28 cellular contexts compared by ENCODE assay signal in the genomic region with DNA sequence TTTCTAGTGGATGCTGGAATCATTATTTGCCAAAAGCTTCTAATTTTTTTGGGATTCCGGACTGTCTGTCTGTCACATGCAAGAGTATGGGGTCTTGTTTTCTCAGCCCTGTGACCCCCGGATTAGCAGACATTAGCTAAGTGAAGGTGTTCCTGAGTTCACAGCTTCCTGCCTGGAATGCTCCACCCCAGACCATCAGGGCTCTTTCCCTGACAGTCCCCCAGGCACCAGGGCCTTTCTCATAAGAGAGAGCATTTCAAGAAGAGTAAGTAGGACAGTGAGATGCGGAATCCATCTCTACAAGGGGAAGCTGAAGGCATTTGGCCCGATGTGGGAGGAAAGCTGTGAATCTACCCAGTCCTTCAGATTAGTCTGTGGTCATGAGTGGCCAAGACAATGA.
"Had no signal": no experiment of that assay in that cellular context is flagged by ENCODE, and none has a peak within 500 bp of the region (broad histone marks: within the 10 kb centered on the region; RNA-seq: fewer than 3 reads in every experiment).

No MANE protein-coding gene starts in this region.

- H3K4me3 Mint-ChIP-seq: stimulated activated effector memory CD8-positive, alpha-beta T cell treated with anti-CD3 and anti-CD28 coated beads, Interleukin-12 subunit alpha, Interleukin-12 subunit beta, amount 100 ng/mL, for 72 hours; stimulated activated memory B cell treated with anti-CD40 and anti-IgM and Interleukin-4, amounts not matched to agents 10 μg/mL and 1 μg/mL and 100 μg/mL, for 72 hours; stimulated activated naive B cell treated with anti-CD40 and anti-IgM and Interleukin-4, amounts not matched to agents 10 μg/mL and 1 μg/mL and 100 μg/mL, for 72 hours; stimulated activated naive CD8-positive, alpha-beta T cell treated with anti-CD3 and anti-CD28 coated beads, Interleukin-15, amount 100 ng/mL, for 72 hours; stimulated activated naive CD8-positive, alpha-beta T cell treated with anti-CD3 and anti-CD28 coated beads, Interleukin-15, Interleukin-2, amounts not matched to agents 100 ng/mL and 50 ng/mL, for 24 hours; type B pancreatic cell had no signal

- H3K9me3 ChIP-seq: suprapubic skin, testis, thoracic aorta, thyroid gland, transverse colon, upper lobe of left lung, upper lobe of right lung, uterus, vagina had no signal

- H3K4me1 ChIP-seq: stomach, suprapubic skin, testis, thyroid gland, tibial artery, tibial nerve, transverse colon, upper lobe of left lung, upper lobe of right lung, uterus, vagina had no signal

- H3K36me3 Mint-ChIP-seq: stimulated activated effector memory CD8-positive, alpha-beta T cell treated with anti-CD3 and anti-CD28 coated beads, Interleukin-12 subunit alpha, Interleukin-12 subunit beta, amount 100 ng/mL, for 72 hours; stimulated activated memory B cell treated with anti-CD40 and anti-IgM and Interleukin-4, amounts not matched to agents 10 μg/mL and 1 μg/mL and 100 μg/mL, for 72 hours had no signal

- H3K9me3 Mint-ChIP-seq: type B pancreatic cell had no signal

- H3K27ac ChIP-seq: stomach, suprapubic skin, testis, thoracic aorta, thyroid gland, tibial artery, tibial nerve, transverse colon, upper lobe of left lung, upper lobe of right lung, uterus, vagina had no signal

- H3K27me3 Mint-ChIP-seq: stimulated activated naive CD8-positive, alpha-beta T cell treated with anti-CD3 and anti-CD28 coated beads, Interleukin-15, amount 100 ng/mL, for 72 hours; stimulated activated naive CD8-positive, alpha-beta T cell treated with anti-CD3 and anti-CD28 coated beads, Interleukin-15, Interleukin-2, amounts not matched to agents 100 ng/mL and 50 ng/mL, for 24 hours; type B pancreatic cell had no signal

- H3K4me3 ChIP-seq: stomach, suprapubic skin, testis, thoracic aorta, thyroid gland, tibial artery, tibial nerve, transverse colon, upper lobe of left lung, upper lobe of right lung, uterus, vagina had no signal

- DNase-seq: stimulated activated CD4-positive, alpha-beta T cell treated with anti-CD3 and anti-CD28 coated beads, Interleukin-2, amount 100 ng/mL, for 48 hours; stimulated activated CD4-positive, alpha-beta T cell treated with anti-CD3 and anti-CD28 coated beads, Interleukin-4, amount 100 ng/mL, for 1 hour; stimulated activated CD4-positive, alpha-beta T cell treated with anti-CD3 and anti-CD28 coated beads, Interleukin-4, amount 100 ng/mL, for 24 hours; stimulated activated CD4-positive, alpha-beta T cell treated with anti-CD3 and anti-CD28 coated beads, Interleukin-4, amount 100 ng/mL, for 4 hours; stimulated activated CD8-positive, alpha-beta memory T cell treated with anti-CD3 and anti-CD28 coated beads, Interleukin-4, amount 100 ng/mL, for 48 hours; stimulated activated naive B cell treated with anti-CD40 and anti-IgM and Interleukin-4, amounts not matched to agents 10 μg/mL and 1 μg/mL and 100 μg/mL, for 72 hours; stimulated activated naive CD4-positive, alpha-beta T cell; stimulated activated naive CD4-positive, alpha-beta T cell treated with Interleukin-2 at 50 U/mL for 16 hours; stimulated activated naive CD8-positive, alpha-beta T cell treated with anti-CD3 and anti-CD28 coated beads, Interleukin-15, amount 100 ng/mL, for 72 hours; stimulated activated naive CD8-positive, alpha-beta T cell treated with anti-CD3 and anti-CD28 coated beads, Interleukin-15, Interleukin-2, amounts not matched to agents 100 U/mL and 50 U/mL, for 24 hours; stomach; substantia nigra; testis; thyroid gland; tibial artery; transverse colon; trophoblast cell; upper lobe of left lung; upper lobe of right lung; uterus had no signal

- H3K36me3 ChIP-seq: stomach, suprapubic skin, thoracic aorta, thyroid gland, tibial artery, tibial nerve, transverse colon, upper lobe of left lung, upper lobe of right lung, uterus had no signal

- H3K27me3 ChIP-seq: suprapubic skin, testis, thyroid gland, tibial artery, tibial nerve, transverse colon, upper lobe of left lung, upper lobe of right lung, uterus, vagina had no signal

- H3K4me1 Mint-ChIP-seq: stimulated activated effector memory CD8-positive, alpha-beta T cell treated with anti-CD3 and anti-CD28 coated beads, Interleukin-12 subunit alpha, Interleukin-12 subunit beta, amount 100 ng/mL, for 72 hours; stimulated activated memory B cell treated with anti-CD40 and anti-IgM and Interleukin-4, amounts not matched to agents 10 μg/mL and 1 μg/mL and 100 μg/mL, for 72 hours; stimulated activated naive B cell treated with anti-CD40 and anti-IgM and Interleukin-4, amounts not matched to agents 10 μg/mL and 1 μg/mL and 100 μg/mL, for 72 hours; stimulated activated naive CD8-positive, alpha-beta T cell treated with anti-CD3 and anti-CD28 coated beads, Interleukin-15, amount 100 ng/mL, for 72 hours had no signal

- ATAC-seq: stimulated activated effector memory CD8-positive, alpha-beta T cell treated with anti-CD3 and anti-CD28 coated beads, Interleukin-12 subunit alpha, Interleukin-12 subunit beta, amount 100 ng/mL, for 72 hours; stimulated activated memory B cell treated with anti-CD40 and anti-IgM and Interleukin-4, amounts not matched to agents 10 μg/mL and 1 μg/mL and 100 μg/mL, for 72 hours; stimulated activated naive B cell treated with anti-CD40 and anti-IgM and Interleukin-4, amounts not matched to agents 10 μg/mL and 1 μg/mL and 100 μg/mL, for 72 hours; stimulated activated naive CD8-positive, alpha-beta T cell treated with anti-CD3 and anti-CD28 coated beads, Interleukin-15, amount 100 ng/mL, for 72 hours; stimulated activated naive CD8-positive, alpha-beta T cell treated with anti-CD3 and anti-CD28 coated beads, Interleukin-15, Interleukin-2, amounts not matched to agents 100 U/mL and 50 U/mL, for 24 hours; upper lobe of right lung had no signal

- H3K27ac Mint-ChIP-seq: stimulated activated memory B cell treated with anti-CD40 and anti-IgM and Interleukin-4, amounts not matched to agents 10 μg/mL and 1 μg/mL and 100 μg/mL, for 72 hours; stimulated activated naive B cell treated with anti-CD40 and anti-IgM and Interleukin-4, amounts not matched to agents 10 μg/mL and 1 μg/mL and 100 μg/mL, for 72 hours; stimulated activated naive CD8-positive, alpha-beta T cell treated with anti-CD3 and anti-CD28 coated beads, Interleukin-15, amount 100 ng/mL, for 72 hours; stimulated activated naive CD8-positive, alpha-beta T cell treated with anti-CD3 and anti-CD28 coated beads, Interleukin-15, Interleukin-2, amounts not matched to agents 100 ng/mL and 50 ng/mL, for 24 hours; type B pancreatic cell had no signal
